Comparison of ENCODE assay signal across 30 cellular contexts in genomic region chr1:112815376-112815775, GRCh38.
"Had no signal": no experiment of that assay in that cellular context is flagged by ENCODE, and none has a peak within 500 bp of the region (broad histone marks: within the 10 kb centered on the region; RNA-seq: fewer than 3 reads in every experiment).

No MANE protein-coding gene starts in this region.

- DNase-seq: dorsolateral prefrontal cortex; effector CD8-positive, alpha-beta T cell; glutamatergic neuron; heart right ventricle; hippocampal formation; left cardiac atrium; left lung; mesenchymal stem cell; midbrain; naive thymus-derived CD4-positive, alpha-beta T cell; right lobe of liver; stimulated activated CD4-positive, alpha-beta T cell treated with anti-CD3 and anti-CD28 coated beads, Interleukin-12 subunit alpha, Interleukin-12 subunit beta, amount 100 ng/mL, for 4 hours; stimulated activated CD4-positive, alpha-beta T cell treated with anti-CD3 and anti-CD28 coated beads, Interleukin-1b, Interleukin-23, amount 100 ng/mL, for 48 hours; stimulated activated CD4-positive, alpha-beta T cell treated with anti-CD3 and anti-CD28 coated beads, Interleukin-4, amount 100 ng/mL, for 24 hours; stimulated activated naive CD8-positive, alpha-beta T cell treated with anti-CD3 and anti-CD28 coated beads, Interleukin-15, Interleukin-2, amounts not matched to agents 100 U/mL and 50 U/mL, for 24 hours; substantia nigra; testis; tibial artery; upper lobe of right lung; uterus had no signal

- FAIRE-seq: colon, endothelial cell of umbilical vein, islet of Langerhans had no signal

- H3K9me3 ChIP-seq: esophagus muscularis mucosa, gastroesophageal sphincter, heart right ventricle, left lung, right lobe of liver, testis, tibial artery, upper lobe of right lung, uterus had no signal

- H3K4me3 ChIP-seq: dorsolateral prefrontal cortex, esophagus muscularis mucosa, gastroesophageal sphincter, heart right ventricle, left lung, neural progenitor cell, right lobe of liver, smooth muscle cell, testis, tibial artery, upper lobe of right lung, uterus had no signal

- H3K4me1 ChIP-seq: foreskin keratinocyte, gastroesophageal sphincter, left lung, parathyroid adenoma, right lobe of liver, testis, tibial artery, uterus had no signal

- H2AFZ ChIP-seq: neural progenitor cell, parathyroid adenoma had no signal

- H3K9ac ChIP-seq: neural progenitor cell, parathyroid adenoma had no signal

- H3K4me2 ChIP-seq: neural progenitor cell, smooth muscle cell had no signal

- H3K27me3 ChIP-seq: dorsolateral prefrontal cortex, foreskin keratinocyte, heart right ventricle, left lung, neural progenitor cell, right lobe of liver, testis, tibial artery, upper lobe of right lung, uterus had no signal

- H3K36me3 ChIP-seq: esophagus muscularis mucosa, gastroesophageal sphincter, heart right ventricle, left lung, neural progenitor cell, right lobe of liver, tibial artery, upper lobe of right lung, uterus had no signal

- H3K79me2 ChIP-seq: parathyroid adenoma had no signal

- H3K27ac ChIP-seq: dorsolateral prefrontal cortex, esophagus muscularis mucosa, foreskin keratinocyte, gastroesophageal sphincter, heart right ventricle, left lung, neural progenitor cell, parathyroid adenoma, right lobe of liver, testis, tibial artery, upper lobe of right lung, uterus had no signal

- ATAC-seq: foreskin keratinocyte; gastroesophageal sphincter; heart right ventricle; left cardiac atrium; left lung; naive thymus-derived CD4-positive, alpha-beta T cell; right lobe of liver; stimulated activated memory B cell treated with anti-CD40 and anti-IgM and Interleukin-4, amounts not matched to agents 10 μg/mL and 1 μg/mL and 100 μg/mL, for 72 hours; stimulated activated naive CD8-positive, alpha-beta T cell treated with anti-CD3 and anti-CD28 coated beads, Interleukin-15, Interleukin-2, amounts not matched to agents 100 U/mL and 50 U/mL, for 24 hours; upper lobe of right lung had no signal
